In genomic region chr13:114136576-114136975, GRCh38 we compare ENCODE assay signal across 16 cellular contexts. TPM values are rescaled to one million over a fixed set of nuclear protein-coding genes. Genes with fewer than 3 reads are reported as not detected.
DNase-seq lines count a peak whose midpoint lies in the region; ATAC-seq, FAIRE-seq and TF ChIP-seq lines count a peak whose summit lies in the region.
"Had no signal": no experiment of that assay in that cellular context is flagged by ENCODE, and none has a peak within 500 bp of the region (broad histone marks: within the 10 kb centered on the region; RNA-seq: fewer than 3 reads in every experiment).

No MANE protein-coding gene starts in this region.

- no peak for TF ChIP-seq POLR2A in esophagus squamous epithelium (IDR thresholded peaks at IDR 0.05)

- H3K36me3 ChIP-seq in small intestine (ENCODE audit: control insufficient read depth in 2 of 2, insufficient read depth in 2 of 2, low read length in 2 of 2) (no peaks in the 10 kb centered on the region), esophagus squamous epithelium (no peaks in the 10 kb centered on the region)

- intact Hi-C loops in esophagus squamous epithelium (cut with DNase I) = no loop called here

- H3K9me3 ChIP-seq in T-helper 17 cell (ENCODE audit: control insufficient read depth, low read length, poor library complexity, severe bottlenecking) (no peaks in the 10 kb centered on the region), small intestine (ENCODE audit: control insufficient read depth, low read depth) (no peaks in the 10 kb centered on the region), esophagus squamous epithelium (no peaks in the 10 kb centered on the region)

- ATAC-seq in T-helper 17 cell = no peak
- ATAC-seq in naive thymus-derived CD8-positive, alpha-beta T cell = no peak

- H3K4me1 ChIP-seq in small intestine (ENCODE audit: control insufficient read depth in 2 of 2, insufficient read depth in 1 of 2, low read depth in 1 of 2, low read length in 1 of 2) (no peaks in the 10 kb centered on the region), esophagus squamous epithelium (peaks cover 9 to 30% (median 16%) of the 10 kb centered on the region in 3 donors)

- H3K36me3 Mint-ChIP-seq in activated naive CD8-positive, alpha-beta T cell = no peaks in the 10 kb centered on the region
- H3K36me3 Mint-ChIP-seq in activated naive CD8-positive, alpha-beta T cell treated with anti-CD3 and anti-CD28 coated beads for 36 hours = peaks cover 2% of the 10 kb centered on the region
- peaks cover 7% of the 10 kb centered on the region for H3K36me3 Mint-ChIP-seq in T-helper 17 cell (ENCODE audit: low read depth)
- H3K36me3 Mint-ChIP-seq in naive thymus-derived CD8-positive, alpha-beta T cell = peaks cover 0 to 4% (median 2%) of the 10 kb centered on the region in 3 donors
- H3K36me3 Mint-ChIP-seq in immature natural killer cell = peaks cover 0 to 3% (median 0%) of the 10 kb centered on the region in 3 donors

- no peak for FAIRE-seq in small intestine (lab: Jason Lieb, UNC)
- FAIRE-seq: H54 had no signal

- POLR2A ChIA-PET in naive thymus-derived CD8-positive, alpha-beta T cell (lab: Charles Lee) = interaction anchor here (0.7 kb wide), 1 partner anchor 90 kb away, joined by 3 read pairs; no protein-coding TSS in a partner anchor

- H3K27me3 ChIP-seq in small intestine (ENCODE audit: control insufficient read depth in 2 of 2, insufficient read depth in 2 of 2, low read length in 2 of 2) = no peaks in the 10 kb centered on the region
- peaks cover 0 to 14% (median 0%) of the 10 kb centered on the region in 4 donors for H3K27me3 ChIP-seq in esophagus squamous epithelium

- H3K4me1 Mint-ChIP-seq in activated naive CD8-positive, alpha-beta T cell (ENCODE audit: low read depth) = peaks cover 16% of the 10 kb centered on the region
- H3K4me1 Mint-ChIP-seq in activated naive CD8-positive, alpha-beta T cell treated with anti-CD3 and anti-CD28 coated beads for 36 hours = peaks cover 11% of the 10 kb centered on the region
- peaks cover 19% of the 10 kb centered on the region for H3K4me1 Mint-ChIP-seq in T-helper 17 cell
- peaks cover 21 to 39% (median 32%) of the 10 kb centered on the region in 4 donors for H3K4me1 Mint-ChIP-seq in naive thymus-derived CD8-positive, alpha-beta T cell
- peaks cover 24 to 30% of the 10 kb centered on the region in 2 donors for H3K4me1 Mint-ChIP-seq in immature natural killer cell

- H3K4me3 ChIP-seq in small intestine (ENCODE audit: low read depth in 1 of 2, low read length in 2 of 2) (no peak overlapping the region), esophagus squamous epithelium (no peak overlapping the region)

- no peaks in the 10 kb centered on the region for H3K27me3 Mint-ChIP-seq in activated naive CD8-positive, alpha-beta T cell
- H3K27me3 Mint-ChIP-seq in activated naive CD8-positive, alpha-beta T cell treated with anti-CD3 and anti-CD28 coated beads for 36 hours = no peaks in the 10 kb centered on the region
- H3K27me3 Mint-ChIP-seq in T-helper 17 cell (no peaks in the 10 kb centered on the region), immature natural killer cell (ENCODE audit: low read depth in 3 of 3) (peaks cover 4 to 22% (median 11%) of the 10 kb centered on the region in 3 donors)
- H3K27me3 Mint-ChIP-seq in naive thymus-derived CD8-positive, alpha-beta T cell = peaks cover 0 to 2% (median 0%) of the 10 kb centered on the region in 5 donors

- DNase-seq in activated naive CD8-positive, alpha-beta T cell treated with anti-CD3 and anti-CD28 coated beads for 36 hours = no peak
- DNase-seq in T-helper 17 cell (no peak), superior temporal gyrus (ENCODE audit: extremely low spot score) (peak; percentile 4), small intestine (no peak), esophagus squamous epithelium (lab: John Stamatoyannopoulos, UW) (no peak), immature natural killer cell (no peak)
- DNase-seq in naive thymus-derived CD8-positive, alpha-beta T cell = no peak
- DNase-seq: Calu3, NCI-H187 treated with DMSO at 0.1 percent for 48 hours, NCI-H446, NCI-H69, SHP77 treated with DMSO at 0.1 percent for 48 hours had no signal

- 90 to 93% (median 93%) methylated on average over 7 of the region's 7 CpGs for WGBS in small intestine, 3 donors
- 88 to 90% methylated on average over 7 of the region's 7 CpGs for WGBS in esophagus squamous epithelium, 2 donors

- H3K27ac Mint-ChIP-seq in activated naive CD8-positive, alpha-beta T cell = peak overlapping the region; percentile 61
- no peak overlapping the region for H3K27ac Mint-ChIP-seq in activated naive CD8-positive, alpha-beta T cell treated with anti-CD3 and anti-CD28 coated beads for 36 hours
- H3K27ac Mint-ChIP-seq in T-helper 17 cell = peak overlapping the region; percentile 88
- peak overlapping the region in 7 of 10 donors; percentile 68 to 91 (median 84) for H3K27ac Mint-ChIP-seq in naive thymus-derived CD8-positive, alpha-beta T cell
- H3K27ac Mint-ChIP-seq in immature natural killer cell = peak overlapping the region in 3 of 6 donors; percentile 10 to 90 (median 75)

- H3K27ac ChIP-seq in small intestine (ENCODE audit: low read depth in 1 of 2, low read length in 1 of 2) (no peak overlapping the region), esophagus squamous epithelium (no peak overlapping the region)
- H3K27ac ChIP-seq: C4-2B had no signal

- H3K9me3 Mint-ChIP-seq in activated naive CD8-positive, alpha-beta T cell (ENCODE audit: low read depth) = no peaks in the 10 kb centered on the region
- H3K9me3 Mint-ChIP-seq in activated naive CD8-positive, alpha-beta T cell treated with anti-CD3 and anti-CD28 coated beads for 36 hours = peaks cover 4% of the 10 kb centered on the region
- peaks cover 0 to 2% (median 0%) of the 10 kb centered on the region in 9 donors for H3K9me3 Mint-ChIP-seq in naive thymus-derived CD8-positive, alpha-beta T cell
- H3K9me3 Mint-ChIP-seq in immature natural killer cell = no peaks in the 10 kb centered on the region

- H3K4me3 Mint-ChIP-seq in activated naive CD8-positive, alpha-beta T cell = no peak overlapping the region
- no peak overlapping the region for H3K4me3 Mint-ChIP-seq in activated naive CD8-positive, alpha-beta T cell treated with anti-CD3 and anti-CD28 coated beads for 36 hours
- H3K4me3 Mint-ChIP-seq in T-helper 17 cell (no peak overlapping the region), immature natural killer cell (no peak overlapping the region)
- H3K4me3 Mint-ChIP-seq in naive thymus-derived CD8-positive, alpha-beta T cell = peak overlapping the region in 1 of 10 donors; percentile 11

- no peak for TF ChIP-seq CTCF in esophagus squamous epithelium (IDR thresholded peaks at IDR 0.05)

RNA-seq across cellular contexts. Expression of gene RASA3, which starts 4.2 kb away (rescaled TPM):
- total RNA-seq in activated naive CD8-positive, alpha-beta T cell treated with anti-CD3 and anti-CD28 coated beads for 36 hours = 10 to 100 TPM; 25.6 to 26.5 TPM
- total RNA-seq in T-helper 17 cell = 100 to 1,000 TPM; 204 to 215 TPM
- 100 to 1,000 TPM; 194 to 196 TPM for total RNA-seq in naive thymus-derived CD8-positive, alpha-beta T cell
- polyA plus RNA-seq in naive thymus-derived CD8-positive, alpha-beta T cell = 100 to 1,000 TPM in 2 of 3 donors, 10 to 100 TPM in 1; 62.2 to 169 (median 105) TPM
- polyA plus RNA-seq in small intestine = 1 to 10 TPM; 2.0 to 7.2 (median 6.5) TPM
- 1 to 10 TPM; 1.4 to 8.8 (median 3.1) TPM for total RNA-seq in esophagus squamous epithelium
- 100 to 1,000 TPM in 1 of 3 donors, 10 to 100 TPM in 2; 37.4 to 153 (median 64.8) TPM for polyA plus RNA-seq in immature natural killer cell

RNA-seq across cellular contexts. Expression of gene CFAP97D2, which starts 42.5 kb away (rescaled TPM):
- not detected for total RNA-seq in activated naive CD8-positive, alpha-beta T cell treated with anti-CD3 and anti-CD28 coated beads for 36 hours
- total RNA-seq in T-helper 17 cell = not detected
- total RNA-seq in naive thymus-derived CD8-positive, alpha-beta T cell = 1 to 10 TPM; 1.5 to 2.0 TPM
- 1 to 10 TPM; 2.6 to 4.8 (median 3.7) TPM for polyA plus RNA-seq in naive thymus-derived CD8-positive, alpha-beta T cell
- polyA plus RNA-seq in small intestine = not detected
- not detected for total RNA-seq in esophagus squamous epithelium
- polyA plus RNA-seq in immature natural killer cell = 1 to 10 TPM in 1 of 3 donors, under 1 TPM in 2; 0.40 to 1.0 (median 0.44) TPM
- total RNA-seq: A673, Calu3 had no signal

Comparison
In these comparisons a context has a peak if more than half of its experiments do, and no peak if none do; other contexts are left out.
1. RNA of gene RASA3, which starts 4.2 kb away (total RNA-seq): 204 to 215 TPM in T-helper 17 cell and 194 to 196 TPM in naive thymus-derived CD8-positive, alpha-beta T cell; 25.6 to 26.5 TPM in activated naive CD8-positive, alpha-beta T cell treated with anti-CD3 and anti-CD28 coated beads for 36 hours and 1.4 to 8.8 TPM in esophagus squamous epithelium; every median in the first group is over 4 times any median in the second.